10 cellular contexts compared by ENCODE assay signal in genomic region chr1:104636581-104636980, GRCh38.
DNase-seq lines count a peak whose midpoint lies in the region; ATAC-seq, FAIRE-seq and TF ChIP-seq lines count a peak whose summit lies in the region.
"Had no signal": no experiment of that assay in that cellular context is flagged by ENCODE, and none has a peak within 500 bp of the region (broad histone marks: within the 10 kb centered on the region; RNA-seq: fewer than 3 reads in every experiment).

No MANE protein-coding gene starts in this region.

- H3K27me3 Mint-ChIP-seq in osteocyte (ENCODE audit: unreplicated experiment): no peaks in the 10 kb centered on the region
- H3K27me3 Mint-ChIP-seq: activated naive CD8-positive, alpha-beta T cell treated with anti-CD3 and anti-CD28 coated beads, Interleukin-2, amount 10 ng/mL, durations not matched to agents 7 days and 5 days had no signal

- no TSS peak for BruUV-seq in GM12878 (replicated peaks; lab: Mats Ljungman, UMichigan)

- H3K27me3 ChIP-seq in GM12878 (replicated peaks in 1 of 2; ENCODE audit: control insufficient read depth in 2 of 2, insufficient read depth in 2 of 2, low read length in 1 of 2): no peaks in the 10 kb centered on the region

- H2AFZ ChIP-seq in GM12878 (ENCODE audit: control insufficient read depth, low read depth, low read length): no peak overlapping the region

- no peaks in the 10 kb centered on the region for H3K36me3 Mint-ChIP-seq in osteocyte (ENCODE audit: unreplicated experiment)
- H3K36me3 Mint-ChIP-seq: activated naive CD8-positive, alpha-beta T cell treated with anti-CD3 and anti-CD28 coated beads, Interleukin-2, amount 10 ng/mL, durations not matched to agents 7 days and 5 days had no signal

- POLR2A ChIA-PET in GM12878 (lab: Charles Lee): no interaction called here

- H3K4me3 Mint-ChIP-seq in osteocyte (ENCODE audit: unreplicated experiment): no peak overlapping the region
- H3K4me3 Mint-ChIP-seq: activated naive CD8-positive, alpha-beta T cell treated with anti-CD3 and anti-CD28 coated beads, Interleukin-2, amount 10 ng/mL, durations not matched to agents 7 days and 5 days had no signal

- SMC1A ChIA-PET in GM12878 (lab: Charles Lee; ENCODE audit: uncharacterized antibody, unreplicated experiment): no interaction called here

- TF ChIP-seq CTCF in GM12878 (IDR thresholded peaks at IDR 0.05 in 2 of 3, conservative IDR thresholded peaks at IDR 0.05 in 1 of 3; ENCODE audit: control insufficient read depth in 2 of 3, extremely low read depth in 1 of 3, insufficient read depth in 1 of 3, low read depth in 3 of 3, low read length in 3 of 3) (peak in 1 of 3 experiments; percentile 4; a peak in 1 of 6 replicates), osteocyte (IDR thresholded peaks at IDR 0.05) (no peak)

- no peak overlapping the region for H3K27ac ChIP-seq in GM12878 (ENCODE audit: control insufficient read depth, insufficient read depth)

- H3K9me3 Mint-ChIP-seq in osteocyte (ENCODE audit: unreplicated experiment): no peaks in the 10 kb centered on the region

- no peak for FAIRE-seq in GM12878 (lab: Jason Lieb, UNC)

- no peaks in the 10 kb centered on the region for H3K36me3 ChIP-seq in GM12878 (ENCODE audit: control insufficient read depth in 2 of 2, insufficient read depth in 2 of 2, low read length in 1 of 2)

- H3K27ac Mint-ChIP-seq in osteocyte (ENCODE audit: unreplicated experiment): no peak overlapping the region
- H3K27ac Mint-ChIP-seq: activated naive CD8-positive, alpha-beta T cell treated with anti-CD3 and anti-CD28 coated beads, Interleukin-2, amount 10 ng/mL, durations not matched to agents 7 days and 5 days had no signal

- H3K4me2 ChIP-seq in GM12878 (ENCODE audit: control insufficient read depth, insufficient read depth): no peak overlapping the region

- no peaks in the 10 kb centered on the region for H3K79me2 ChIP-seq in GM12878 (ENCODE audit: control insufficient read depth, insufficient read depth, low read length)

- TF ChIP-seq RAD21 in GM12878 (IDR thresholded peaks at IDR 0.05; ENCODE audit: insufficient read depth, low read depth, low read length): no peak

- DNase-seq in Kasumi-1 (lab: John Stamatoyannopoulos, UW): peak; percentile 32 to 60
- DNase-seq in GM12878 (ENCODE audit: low read depth, low spot score): no peak
- DNase-seq in D341Med (ENCODE audit: low spot score): no peak
- DNase-seq in osteocyte (ENCODE audit: extremely low spot score, unreplicated experiment): no peak
- DNase-seq in sciatic nerve (ENCODE audit: low spot score): no peak
- DNase-seq: activated CD4-positive, CD25-positive, alpha-beta regulatory T cell treated with anti-CD3 and anti-CD28 coated beads, Interleukin-2, amount 50 U/mL, for 72 hours; activated naive CD8-positive, alpha-beta T cell treated with anti-CD3 and anti-CD28 coated beads, Interleukin-2, amount 10 ng/mL, durations not matched to agents 7 days and 5 days had no signal

- no peaks in the 10 kb centered on the region for H4K20me1 ChIP-seq in GM12878 (ENCODE audit: control insufficient read depth, insufficient read depth)

- in situ Hi-C loops in GM12878 (cut with MboI): no loop called here

- no peak overlapping the region for H3K4me3 ChIP-seq in GM12878

- ATAC-seq in GM18511 (IDR thresholded peaks at IDR 0.05; ENCODE audit: unreplicated experiment) (peak; percentile 87), GM21786 (IDR thresholded peaks at IDR 0.05; ENCODE audit: unreplicated experiment) (peak; percentile 77), GM12878 (peak; percentile 69), GM19035 (IDR thresholded peaks at IDR 0.05; ENCODE audit: unreplicated experiment) (no peak), sciatic nerve (no peak)

- no peaks in the 10 kb centered on the region for H3K4me1 ChIP-seq in GM12878 (ENCODE audit: control insufficient read depth, insufficient read depth, low read length)

- intact Hi-C loops in GM12878 (cut with micrococcal nuclease; ENCODE audit: unreplicated experiment): loop anchor here (5.0 kb wide), 1 partner anchor 689 kb away; no protein-coding TSS in a partner anchor
- intact Hi-C loops in sciatic nerve (cut with DNase I): no loop called here

- no peaks in the 10 kb centered on the region for H3K9me3 ChIP-seq in GM12878 (replicated peaks; ENCODE audit: control insufficient read depth, insufficient read depth, low read length)

- H3K9ac ChIP-seq in GM12878 (ENCODE audit: control insufficient read depth, insufficient read depth, low read length): no peak overlapping the region

- H3K4me1 Mint-ChIP-seq in osteocyte (ENCODE audit: unreplicated experiment): no peaks in the 10 kb centered on the region
- H3K4me1 Mint-ChIP-seq: activated naive CD8-positive, alpha-beta T cell treated with anti-CD3 and anti-CD28 coated beads, Interleukin-2, amount 10 ng/mL, durations not matched to agents 7 days and 5 days had no signal

- no peak for TF ChIP-seq POLR2A in GM12878 (IDR thresholded peaks at IDR 0.05; ENCODE audit: low read depth, low read length)

- CTCF ChIA-PET in GM12878 (lab: Yijun Ruan, JAX): no interaction called here

- no peak for TF ChIP-seq EP300 in GM12878 (IDR thresholded peaks at IDR 0.05; ENCODE audit: borderline replicate concordance in 1 of 2, control insufficient read depth in 1 of 2, low read depth in 2 of 2, low read length in 2 of 2)

- RAD21 ChIA-PET in GM12878 (lab: Charles Lee; ENCODE audit: unreplicated experiment): no interaction called here

TF ChIP-seq in GM12878, 131 proteins besides CTCF, POLR2A, EP300 and RAD21:
- no peak for TF ChIP-seq SPI1 (IDR thresholded peaks at IDR 0.05; ENCODE audit: borderline replicate concordance, insufficient read depth, low read depth, low read length)
- TF ChIP-seq IRF4 (IDR thresholded peaks at IDR 0.05; ENCODE audit: low read depth, low read length): no peak
- no peak for TF ChIP-seq EED (IDR thresholded peaks at IDR 0.05; ENCODE audit: low read depth)
- TF ChIP-seq EZH2 (IDR thresholded peaks at IDR 0.05; ENCODE audit: borderline replicate concordance, control insufficient read depth, low read depth, low read length): no peak
- TF ChIP-seq CHD2 (IDR thresholded peaks at IDR 0.05; ENCODE audit: borderline replicate concordance, low read depth, low read length): no peak
- no peak for TF ChIP-seq MYC (IDR thresholded peaks at IDR 0.05; ENCODE audit: insufficient read depth, insufficient read length, insufficient replicate concordance, low read length, severe bottlenecking)

Comparison
In these comparisons a context has a peak if more than half of its experiments do, and no peak if none do; other contexts are left out.
1. ATAC-seq: peak in GM18511 (single experiment), GM21786 (single experiment) and GM12878 (single experiment); none in GM19035 (single experiment) and sciatic nerve (single experiment).
2. DNase-seq: peak in Kasumi-1 (2 of 2); none in GM12878 (single experiment), D341Med (single experiment), osteocyte (single experiment) and sciatic nerve (single experiment).